In the genomic region with DNA sequence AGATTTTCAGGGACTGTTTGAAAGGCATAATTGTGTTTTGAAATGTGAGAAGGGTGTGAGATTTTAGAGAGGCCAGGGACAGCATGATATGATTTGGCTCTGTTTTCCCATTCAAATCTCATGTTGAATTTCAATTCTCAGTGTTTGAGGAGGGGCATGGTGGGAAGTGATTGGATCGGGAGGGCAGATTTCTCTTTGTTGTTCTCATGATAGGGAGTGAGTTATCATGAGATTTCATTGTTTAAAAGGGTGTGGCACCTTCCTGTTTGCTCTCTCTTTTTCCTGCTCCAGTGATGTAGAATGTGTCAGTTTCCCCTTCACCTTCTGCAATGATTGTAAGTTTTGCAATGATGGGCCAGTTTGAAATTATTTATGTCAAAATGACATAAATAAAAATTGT, we compare ENCODE assay signal across 29 cellular contexts.
"Had no signal": no experiment of that assay in that cellular context is flagged by ENCODE, and none has a peak within 500 bp of the region (broad histone marks: within the 10 kb centered on the region; RNA-seq: fewer than 3 reads in every experiment).

No MANE protein-coding gene starts in this region.

- H3K4me3 ChIP-seq: ascending aorta, breast epithelium, cardiac muscle cell, esophagus squamous epithelium, gastroesophageal sphincter, heart right ventricle, hepatocyte had no signal

- DNase-seq: activated CD4-positive, alpha-beta memory T cell treated with anti-CD3 and anti-CD28 coated beads, Interleukin-2, amount 10 ng/mL, durations not matched to agents 7 days and 5 days; activated CD4-positive, alpha-beta T cell treated with anti-CD3 and anti-CD28 coated beads for 1 hour; activated CD4-positive, alpha-beta T cell treated with anti-CD3 and anti-CD28 coated beads for 4 hours; activated CD4-positive, alpha-beta T cell treated with anti-CD3 and anti-CD28 coated beads, Interleukin-2, amount 10 ng/mL, durations not matched to agents 7 days and 5 days; activated CD4-positive, alpha-beta T cell treated with anti-CD3 and anti-CD28 coated beads, Interleukin-2, amount 50 U/mL, for 4 hours; activated CD8-positive, alpha-beta memory T cell treated with anti-CD3 and anti-CD28 coated beads, Interleukin-2, amount 50 U/mL, for 48 hours; activated gamma-delta T cell; activated naive CD4-positive, alpha-beta T cell; activated naive CD4-positive, alpha-beta T cell treated with anti-CD3 and anti-CD28 coated beads, Interleukin-2, amount 10 ng/mL, durations not matched to agents 7 days and 5 days; activated naive CD8-positive, alpha-beta T cell treated with anti-CD3 and anti-CD28 coated beads, Interleukin-2, amount 10 ng/mL, durations not matched to agents 7 days and 5 days; activated T-cell treated with anti-CD3 and anti-CD28 coated beads for 4 hours; activated T-cell treated with anti-CD3 and anti-CD28 coated beads, Interleukin-2, amount 50 U/mL, for 24 hours; activated T-cell treated with anti-CD3 and anti-CD28 coated beads, Interleukin-2, amount 50 U/mL, for 72 hours; central memory CD4-positive, alpha-beta T cell; cortex of kidney; dermis blood vessel endothelial cell; effector CD4-positive, alpha-beta T cell; effector memory CD8-positive, alpha-beta T cell; esophagus squamous epithelium; foreskin melanocyte; heart right ventricle had no signal

- H3K36me3 ChIP-seq: ascending aorta, breast epithelium, cardiac muscle cell, esophagus squamous epithelium, gastroesophageal sphincter, heart right ventricle had no signal

- H3K4me2 ChIP-seq: hepatocyte had no signal

- H2AFZ ChIP-seq: hepatocyte had no signal

- H3K27ac ChIP-seq: ascending aorta, breast epithelium, cardiac muscle cell, epithelial cell of prostate, esophagus squamous epithelium, gastroesophageal sphincter, heart right ventricle, hepatocyte, VCaP had no signal

- H3K27me3 ChIP-seq: ascending aorta, breast epithelium, cardiac muscle cell, esophagus squamous epithelium, gastroesophageal sphincter, heart right ventricle, hepatocyte had no signal

- FAIRE-seq: TTC549 had no signal

- H3K79me2 ChIP-seq: hepatocyte had no signal

- H3K4me1 ChIP-seq: ascending aorta, breast epithelium, esophagus squamous epithelium, gastroesophageal sphincter, heart right ventricle had no signal
